In genomic region chr16:31215287-31216115, GRCh38 we compare ENCODE assay signal across 8 cellular contexts. TPM values are rescaled to one million over a fixed set of nuclear protein-coding genes. Genes with fewer than 3 reads are reported as not detected.
A peak's percentile ranks its signal among the peaks of the same experiment; 100 is the strongest.
DNase-seq lines count a peak whose midpoint lies in the region; ATAC-seq and TF ChIP-seq lines count a peak whose summit lies in the region.

No MANE protein-coding gene starts in this region.

- H3K27ac ChIP-seq in CD8-positive, alpha-beta memory T cell (ENCODE audit: low read depth, low read length): peak overlapping the region; percentile 38
- H3K27ac ChIP-seq in heart left ventricle (peak overlapping the region in 1 of 12 donors; percentile 39), parathyroid adenoma (no peak overlapping the region)

- peaks cover 20% of the 10 kb centered on the region for H3K4me1 ChIP-seq in CD8-positive, alpha-beta memory T cell (ENCODE audit: insufficient read depth, low read length)
- H3K4me1 ChIP-seq in heart left ventricle (peaks cover 11 to 35% (median 25%) of the 10 kb centered on the region in 12 donors), parathyroid adenoma (peaks cover 13% of the 10 kb centered on the region), HAP-1 (no peaks in the 10 kb centered on the region)

- no peaks in the 10 kb centered on the region for H3K9me3 ChIP-seq in CD8-positive, alpha-beta memory T cell (ENCODE audit: low read length)
- H3K9me3 ChIP-seq in heart left ventricle: no peaks in the 10 kb centered on the region
- no peaks in the 10 kb centered on the region for H3K9me3 ChIP-seq in parathyroid adenoma (ENCODE audit: control insufficient read depth, low read length)
- no peaks in the 10 kb centered on the region for H3K9me3 ChIP-seq in HAP-1

- no peaks in the 10 kb centered on the region for H3K9me3 Mint-ChIP-seq in CD8-positive, alpha-beta memory T cell
- no peaks in the 10 kb centered on the region for H3K9me3 Mint-ChIP-seq in activated naive CD4-positive, alpha-beta T cell treated with anti-CD3 and anti-CD28 coated beads, Interleukin-2, amount 10 ng/mL, durations not matched to agents 7 days and 5 days

- H3K9ac ChIP-seq in parathyroid adenoma: no peak overlapping the region

- peak overlapping the region; percentile 69 for H2AFZ ChIP-seq in parathyroid adenoma

- ATAC-seq in heart left ventricle: peak; percentile 71 to 93 (median 88)

- peak overlapping the region; percentile 63 to 87 (median 76) for H3K4me3 Mint-ChIP-seq in CD8-positive, alpha-beta memory T cell
- H3K4me3 Mint-ChIP-seq in activated naive CD4-positive, alpha-beta T cell treated with anti-CD3 and anti-CD28 coated beads, Interleukin-2, amount 10 ng/mL, durations not matched to agents 7 days and 5 days: peak overlapping the region; percentile 41

- intact Hi-C loops in heart left ventricle (cut with DNase I): no loop called here

- peak overlapping the region; percentile 89 for H3K4me2 ChIP-seq in parathyroid adenoma (ENCODE audit: low read length)

- peak in 1 of 5 donors; percentile 26 for DNase-seq in CD8-positive, alpha-beta memory T cell
- DNase-seq in HuH-7 (ENCODE audit: low spot score) (peak; percentile 96), heart left ventricle (peak; percentile 57 to 82 (median 61)), HAP-1 (ENCODE audit: low spot score in 2 of 2) (no peak), globus pallidus (ENCODE audit: low spot score) (no peak)
- peak; percentile 49 for DNase-seq in activated naive CD4-positive, alpha-beta T cell treated with anti-CD3 and anti-CD28 coated beads, Interleukin-2, amount 10 ng/mL, durations not matched to agents 7 days and 5 days
- no peak for DNase-seq in effector CD4-positive, alpha-beta T cell

- H3K27me3 Mint-ChIP-seq in CD8-positive, alpha-beta memory T cell: peaks cover 39 to 48% of the 10 kb centered on the region in 2 donors
- H3K27me3 Mint-ChIP-seq in activated naive CD4-positive, alpha-beta T cell treated with anti-CD3 and anti-CD28 coated beads, Interleukin-2, amount 10 ng/mL, durations not matched to agents 7 days and 5 days: peaks cover 85% of the 10 kb centered on the region

- peak overlapping the region in 1 of 8 donors; percentile 47 for H3K27ac Mint-ChIP-seq in CD8-positive, alpha-beta memory T cell
- H3K27ac Mint-ChIP-seq in activated naive CD4-positive, alpha-beta T cell treated with anti-CD3 and anti-CD28 coated beads, Interleukin-2, amount 10 ng/mL, durations not matched to agents 7 days and 5 days: no peak overlapping the region

- H3K36me3 ChIP-seq in CD8-positive, alpha-beta memory T cell (ENCODE audit: insufficient read depth, low read length): no peaks in the 10 kb centered on the region
- H3K36me3 ChIP-seq in heart left ventricle: no peaks in the 10 kb centered on the region
- H3K36me3 ChIP-seq in parathyroid adenoma (ENCODE audit: control insufficient read depth, insufficient read depth, low read length): no peaks in the 10 kb centered on the region
- H3K36me3 ChIP-seq in HAP-1 (replicated peaks): no peaks in the 10 kb centered on the region

- H3K27me3 ChIP-seq in CD8-positive, alpha-beta memory T cell (ENCODE audit: insufficient read depth, low read length, poor library complexity, severe bottlenecking): peaks cover 31% of the 10 kb centered on the region
- peaks cover 4 to 48% (median 24%) of the 10 kb centered on the region in 9 donors for H3K27me3 ChIP-seq in heart left ventricle
- no peaks in the 10 kb centered on the region for H3K27me3 ChIP-seq in parathyroid adenoma (ENCODE audit: control insufficient read depth, insufficient read depth, low read length)
- H3K27me3 ChIP-seq in HAP-1 (ENCODE audit: low read depth): no peaks in the 10 kb centered on the region

- WGBS in heart left ventricle, 4 donors: 0 to 4% (median 1%) methylated on average over 14 to 61 of the region's 61 CpGs

- no peak for TF ChIP-seq POLR2A in heart left ventricle (IDR thresholded peaks at IDR 0.05)

- in situ Hi-C loops in HAP-1 (cut with MboI; ENCODE audit: low sequenced_read_pairs): loop anchor here (25.0 kb wide), 1 partner anchor 647 kb away; the partner anchor contains the start of gene ZNF267

- no peaks in the 10 kb centered on the region for H3K79me2 ChIP-seq in parathyroid adenoma

- CTCF ChIA-PET in CD8-positive, alpha-beta memory T cell (lab: Charles Lee): interaction anchor here (0.5 to 3.0 kb wide), 7 partner anchors 12 to 366 kb away, joined by 3 to 11 read pairs (median 3); partner anchors contain the start of gene PYCARD
- CTCF ChIA-PET in activated naive CD4-positive, alpha-beta T cell treated with anti-CD3 and anti-CD28 coated beads, Interleukin-2, amount 10 ng/mL, durations not matched to agents 7 days and 5 days (lab: Charles Lee): interaction anchor here (2.6 kb wide), 1 partner anchor 15 kb away, joined by 7 read pairs; no protein-coding TSS in a partner anchor

- TF ChIP-seq CTCF in heart left ventricle (IDR thresholded peaks at IDR 0.05) (no peak), parathyroid adenoma (IDR thresholded peaks at IDR 0.05) (no peak)

- H3K4me1 Mint-ChIP-seq in CD8-positive, alpha-beta memory T cell: peaks cover 18 to 23% (median 21%) of the 10 kb centered on the region in 3 donors
- H3K4me1 Mint-ChIP-seq in activated naive CD4-positive, alpha-beta T cell treated with anti-CD3 and anti-CD28 coated beads, Interleukin-2, amount 10 ng/mL, durations not matched to agents 7 days and 5 days: peaks cover 34% of the 10 kb centered on the region

- H3K4me3 ChIP-seq in CD8-positive, alpha-beta memory T cell (ENCODE audit: low read length): peak overlapping the region; percentile 61
- H3K4me3 ChIP-seq in heart left ventricle (peak overlapping the region; percentile 29 to 65 (median 52)), parathyroid adenoma (ENCODE audit: low read depth, low read length) (peak overlapping the region; percentile 51), HAP-1 (no peak overlapping the region)

- H3K36me3 Mint-ChIP-seq in CD8-positive, alpha-beta memory T cell: no peaks in the 10 kb centered on the region
- no peaks in the 10 kb centered on the region for H3K36me3 Mint-ChIP-seq in activated naive CD4-positive, alpha-beta T cell treated with anti-CD3 and anti-CD28 coated beads, Interleukin-2, amount 10 ng/mL, durations not matched to agents 7 days and 5 days

- POLR2A ChIA-PET in CD8-positive, alpha-beta memory T cell (lab: Charles Lee): interaction anchor here (0.6 to 2.3 kb wide), 5 partner anchors 11 to 344 kb away, joined by 3 to 6 read pairs (median 4); partner anchors contain the start of gene PYCARD

RNA-seq across cellular contexts. Expression of gene PYDC1, which starts 1.4 kb away (rescaled TPM):
- total RNA-seq in CD8-positive, alpha-beta memory T cell: not detected
- polyA plus RNA-seq in CD8-positive, alpha-beta memory T cell: not detected
- total RNA-seq in heart left ventricle: not detected
- polyA plus RNA-seq in heart left ventricle: not detected

RNA-seq across cellular contexts. Expression of gene TRIM72, which starts 1.6 kb away (rescaled TPM):
- not detected for total RNA-seq in CD8-positive, alpha-beta memory T cell
- polyA plus RNA-seq in CD8-positive, alpha-beta memory T cell: not detected
- total RNA-seq in heart left ventricle: 1 to 10 TPM in 8 of 9 donors, under 1 TPM in 1; 0.32 to 3.4 (median 1.6) TPM
- 1 to 10 TPM; 1.0 to 1.2 TPM for polyA plus RNA-seq in heart left ventricle

RNA-seq across cellular contexts. Expression of gene PYCARD, which starts 12.9 kb away (rescaled TPM):
- 1 to 10 TPM; 4.5 to 5.9 TPM for total RNA-seq in CD8-positive, alpha-beta memory T cell
- 77.8 TPM for polyA plus RNA-seq in CD8-positive, alpha-beta memory T cell
- total RNA-seq in heart left ventricle: 10 to 100 TPM in 3 of 9 donors, 1 to 10 TPM in 6; 2.0 to 42.2 (median 5.2) TPM
- polyA plus RNA-seq in heart left ventricle: 10 to 100 TPM in 1 of 2 donors, 1 to 10 TPM in 1; 3.9 to 10.0 TPM

RNA-seq across cellular contexts. Expression of gene FUS, which starts 35.6 kb away (rescaled TPM):
- total RNA-seq in CD8-positive, alpha-beta memory T cell: 100 to 1,000 TPM; 621 to 671 TPM
- polyA plus RNA-seq in CD8-positive, alpha-beta memory T cell: 163 TPM
- 100 to 1,000 TPM in 7 of 9 donors, 10 to 100 TPM in 2; 20.3 to 213 (median 127) TPM for total RNA-seq in heart left ventricle
- 100 to 1,000 TPM; 127 to 155 TPM for polyA plus RNA-seq in heart left ventricle

RNA-seq across cellular contexts. Expression of gene ITGAM, which starts 44.3 kb away (rescaled TPM):
- total RNA-seq in CD8-positive, alpha-beta memory T cell: 1 to 10 TPM; 1.7 to 1.8 TPM
- polyA plus RNA-seq in CD8-positive, alpha-beta memory T cell: 23.3 TPM
- total RNA-seq in heart left ventricle: 10 to 100 TPM in 2 of 9 donors, 1 to 10 TPM in 7; 1.9 to 48.7 (median 4.9) TPM
- polyA plus RNA-seq in heart left ventricle: 1 to 10 TPM; 2.5 to 2.6 TPM

Comparison
In these comparisons a context has a peak if more than half of its experiments do, and no peak if none do; other contexts are left out.
1. DNase-seq: peak in HuH-7 (single experiment), activated naive CD4-positive, alpha-beta T cell treated with anti-CD3 and anti-CD28 coated beads, Interleukin-2, amount 10 ng/mL, durations not matched to agents 7 days and 5 days (single experiment) and heart left ventricle (5 of 5); none in HAP-1 (0 of 2), effector CD4-positive, alpha-beta T cell (single experiment) and globus pallidus (single experiment).